Comparison of ENCODE assay signal across 14 cellular contexts in the genomic region with DNA sequence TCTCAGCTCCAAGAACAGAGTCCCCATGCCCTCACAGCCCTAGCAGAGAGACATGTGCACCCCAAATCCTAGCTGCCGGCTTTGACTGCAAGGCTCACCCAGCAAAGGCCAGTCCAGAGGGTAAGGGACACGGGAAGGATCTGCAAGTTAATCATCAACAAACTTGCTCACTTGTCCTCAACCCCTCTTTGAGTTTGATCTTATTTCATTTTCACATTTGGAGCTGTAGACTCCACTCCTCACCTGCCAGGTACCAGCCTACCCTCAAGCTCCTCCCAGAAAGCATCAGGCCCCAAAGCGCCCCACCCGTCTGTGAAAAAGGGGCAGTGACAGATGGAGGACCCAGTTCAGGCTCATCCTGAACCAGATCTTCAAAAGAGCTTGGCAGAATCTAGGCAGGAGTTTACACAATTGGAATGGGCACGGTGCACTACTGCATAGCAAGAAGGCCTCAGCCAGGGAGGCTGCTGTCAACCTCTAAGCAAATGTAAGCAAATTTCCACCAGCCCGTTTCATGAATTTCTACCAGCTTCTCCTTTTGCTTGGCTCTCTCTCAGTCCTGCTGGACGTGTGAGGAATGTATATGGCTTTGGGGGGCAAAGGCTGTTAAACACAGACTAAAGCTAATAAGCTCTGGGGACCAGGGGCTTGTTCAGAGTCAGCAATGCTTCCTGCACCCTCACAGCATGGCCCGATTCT. TPM values are rescaled to one million over a fixed set of nuclear protein-coding genes. Genes with fewer than 3 reads are reported as not detected.
DNase-seq lines count a peak whose midpoint lies in the region; ATAC-seq and TF ChIP-seq lines count a peak whose summit lies in the region.
"Had no signal": no experiment of that assay in that cellular context is flagged by ENCODE, and none has a peak within 500 bp of the region (broad histone marks: within the 10 kb centered on the region; RNA-seq: fewer than 3 reads in every experiment).

No MANE protein-coding gene starts in this region.

- H3K27ac ChIP-seq in SU-DHL-6 (ENCODE audit: low read depth, low read length) (peak overlapping the region; percentile 94), stomach (peak overlapping the region in 4 of 5 donors; percentile 86 to 94 (median 92)), suprapubic skin (no peak overlapping the region)
- H3K27ac ChIP-seq: VCaP had no signal

- no peaks in the 10 kb centered on the region for H3K27me3 Mint-ChIP-seq in activated T-cell treated with anti-CD3 and anti-CD28 coated beads, Interleukin-2, amount 50 U/mL, for 24 hours

- H3K27ac Mint-ChIP-seq in activated T-cell treated with anti-CD3 and anti-CD28 coated beads, Interleukin-2, amount 50 U/mL, for 24 hours: peak overlapping the region; percentile 73

- no peak for TF ChIP-seq POLR2A in stomach (IDR thresholded peaks at IDR 0.05)
- TF ChIP-seq POLR2A in suprapubic skin (IDR thresholded peaks at IDR 0.05): no peak

- H3F3A ChIP-seq in SU-DHL-6 (ENCODE audit: insufficient read depth): peaks cover 38% of the 10 kb centered on the region

- peak overlapping the region; percentile 38 for H3K4me3 Mint-ChIP-seq in activated T-cell treated with anti-CD3 and anti-CD28 coated beads, Interleukin-2, amount 50 U/mL, for 24 hours

- peak overlapping the region; percentile 58 for H3K4me2 ChIP-seq in SU-DHL-6 (ENCODE audit: low read depth, low read length, poor library complexity, severe bottlenecking)

- WGBS in stomach, 5 donors: 54 to 73% (median 68%) methylated on average over 8 of the region's 8 CpGs
- 79% methylated on average over 8 of the region's 8 CpGs for WGBS in suprapubic skin

- H3K27me3 ChIP-seq in SU-DHL-6 (ENCODE audit: low read length) (no peaks in the 10 kb centered on the region), stomach (no peaks in the 10 kb centered on the region), suprapubic skin (no peaks in the 10 kb centered on the region)

- peak; percentile 51 for ATAC-seq in left colon

- no peaks in the 10 kb centered on the region for H3K9me2 ChIP-seq in SU-DHL-6 (replicated peaks; ENCODE audit: insufficient read depth, low read length)

- H3K9ac ChIP-seq in SU-DHL-6 (ENCODE audit: low read length): peak overlapping the region; percentile 49; the same call in 1 of the 2 replicates

- H3K4me1 ChIP-seq in stomach (peaks cover 78 to 98% (median 95%) of the 10 kb centered on the region in 4 donors), suprapubic skin (peaks cover 93% of the 10 kb centered on the region)

- H3K4me3 ChIP-seq in SU-DHL-6 (ENCODE audit: insufficient read depth, low read length, poor library complexity, severe bottlenecking) (no peak overlapping the region), stomach (peak overlapping the region in 1 of 4 donors; percentile 37), suprapubic skin (no peak overlapping the region)
- H3K4me3 ChIP-seq: thoracic aorta had no signal

- intact Hi-C loops in left colon (cut with DNase I, micrococcal nuclease) (no loop called here), stomach (cut with DNase I; ENCODE audit: low total_unique reads) (no loop called here)

- H3K36me3 ChIP-seq in SU-DHL-6 (ENCODE audit: low read length) (0 out of 2 replicates have a peak, but pooled peaks cover 6% of the 10 kb centered on the region), stomach (peaks cover 30 to 48% (median 36%) of the 10 kb centered on the region in 4 donors), suprapubic skin (peaks cover 31% of the 10 kb centered on the region)

- TF ChIP-seq CTCF in SU-DHL-6 (IDR thresholded peaks at IDR 0.05; ENCODE audit: insufficient read depth, low read length, poor library complexity, severe bottlenecking): no peak
- no peak for TF ChIP-seq CTCF in stomach (IDR thresholded peaks at IDR 0.05)
- TF ChIP-seq CTCF in suprapubic skin (IDR thresholded peaks at IDR 0.05): no peak

- H3K9me3 ChIP-seq in SU-DHL-6 (ENCODE audit: insufficient read depth, low read length): no peaks in the 10 kb centered on the region
- no peaks in the 10 kb centered on the region for H3K9me3 ChIP-seq in stomach
- H3K9me3 ChIP-seq in suprapubic skin: no peaks in the 10 kb centered on the region
- H3K9me3 ChIP-seq: thoracic aorta had no signal

- H3K36me3 Mint-ChIP-seq in activated T-cell treated with anti-CD3 and anti-CD28 coated beads, Interleukin-2, amount 50 U/mL, for 24 hours (ENCODE audit: low read depth): peaks cover 100% of the 10 kb centered on the region

- TF ChIP-seq EP300 in stomach (IDR thresholded peaks at IDR 0.05): no peak
- no peak for TF ChIP-seq EP300 in suprapubic skin (IDR thresholded peaks at IDR 0.05)

- no peaks in the 10 kb centered on the region for H3K9me3 Mint-ChIP-seq in activated T-cell treated with anti-CD3 and anti-CD28 coated beads, Interleukin-2, amount 50 U/mL, for 24 hours

- no peak for DNase-seq in activated T-cell treated with anti-CD3 and anti-CD28 coated beads, Interleukin-2, amount 50 U/mL, for 24 hours
- no peak for DNase-seq in activated T-cell treated with anti-CD3 and anti-CD28 coated beads, Interleukin-2, amount 50 U/mL, for 1 hour
- DNase-seq in left colon (peak in 1 of 2 donors; percentile 11), stomach (no peak), suprapubic skin (ENCODE audit: low spot score in 2 of 2) (no peak), NOMO-1 treated with DMSO at 0.1 percent for 48 hours (lab: John Stamatoyannopoulos, UW; ENCODE audit: unreplicated experiment) (no peak), SK-N-DZ (ENCODE audit: low spot score) (no peak)
- DNase-seq: GDM1; NCI-H1436 treated with DMSO at 0.1 percent for 48 hours; nucleus accumbens; stimulated activated CD4-positive, alpha-beta T cell treated with anti-CD3 and anti-CD28 coated beads, Interleukin-2, amount 100 ng/mL, for 24 hours had no signal

- H3K4me1 Mint-ChIP-seq in activated T-cell treated with anti-CD3 and anti-CD28 coated beads, Interleukin-2, amount 50 U/mL, for 24 hours (ENCODE audit: low read depth): peaks cover 87% of the 10 kb centered on the region

- H3K79me2 ChIP-seq in SU-DHL-6 (ENCODE audit: insufficient read depth, low read length): peaks cover 95% of the 10 kb centered on the region

- no peak overlapping the region for H2AFZ ChIP-seq in SU-DHL-6 (ENCODE audit: low read depth, low read length, severe bottlenecking)

- H4K20me1 ChIP-seq in SU-DHL-6 (ENCODE audit: low read depth, low read length): no peaks in the 10 kb centered on the region; the same call in 1 of the 2 replicates

RNA-seq across cellular contexts. Expression of gene EHD1, which starts 5.5 kb away (rescaled TPM):
- 10 to 100 TPM; 76.1 to 91.5 TPM for total RNA-seq in left colon
- total RNA-seq in stomach: 100 to 1,000 TPM in 2 of 5 donors, 10 to 100 TPM in 3; 23.3 to 160 (median 56.2) TPM
- 10 to 100 TPM; 17.9 to 24.6 (median 19.4) TPM for polyA plus RNA-seq in stomach
- total RNA-seq in suprapubic skin: 10 to 100 TPM; 47.8 to 85.4 (median 76.8) TPM
- 28.2 TPM in 2 replicates for polyA plus RNA-seq in SK-N-DZ (2014; cell fraction: cytosol; rRNA removed)
- 8.5 and 14.2 TPM in 2 replicates for polyA plus RNA-seq in SK-N-DZ (2014; cell fraction: nucleus; rRNA removed)

RNA-seq across cellular contexts. Expression of gene CDC42BPG, which starts 28.5 kb away (rescaled TPM):
- total RNA-seq in left colon (10 to 100 TPM; 44.5 to 45.5 TPM), stomach (10 to 100 TPM; 10.3 to 66.5 (median 53.3) TPM), suprapubic skin (10 to 100 TPM; 42.2 to 64.9 (median 61.1) TPM)
- 10 to 100 TPM in 2 of 3 donors, 1 to 10 TPM in 1; 8.9 to 20.0 (median 10.9) TPM for polyA plus RNA-seq in stomach
- polyA plus RNA-seq in SK-N-DZ (2014; cell fraction: cytosol; rRNA removed): 0.17 and 0.73 TPM in 2 replicates
- polyA plus RNA-seq in SK-N-DZ (2014; cell fraction: nucleus; rRNA removed): 1.4 and 1.8 TPM in 2 replicates

RNA-seq across cellular contexts. Expression of gene ATG2A, which starts 44.1 kb away (rescaled TPM):
- 10 to 100 TPM; 25.3 to 43.4 TPM for total RNA-seq in left colon
- 10 to 100 TPM; 14.3 to 77.6 (median 46.1) TPM for total RNA-seq in stomach
- polyA plus RNA-seq in stomach: 10 to 100 TPM; 12.2 to 18.7 (median 16.3) TPM
- total RNA-seq in suprapubic skin: 10 to 100 TPM; 69.5 to 82.2 (median 76.0) TPM
- 5.0 and 5.6 TPM in 2 replicates for polyA plus RNA-seq in SK-N-DZ (2014; cell fraction: cytosol; rRNA removed)
- polyA plus RNA-seq in SK-N-DZ (2014; cell fraction: nucleus; rRNA removed): 18.2 and 29.8 TPM in 2 replicates

RNA-seq across cellular contexts. Expression of gene PPP2R5B, which starts 51.5 kb away (rescaled TPM):
- total RNA-seq in left colon (10 to 100 TPM; 25.1 to 39.6 TPM), stomach (10 to 100 TPM in 4 of 5 donors, 1 to 10 TPM in 1; 6.6 to 75.6 (median 25.7) TPM), suprapubic skin (10 to 100 TPM; 20.1 to 38.3 (median 27.3) TPM)
- polyA plus RNA-seq in stomach: 10 to 100 TPM in 2 of 3 donors, 1 to 10 TPM in 1; 9.8 to 13.8 (median 12.3) TPM
- 4.8 and 5.5 TPM in 2 replicates for polyA plus RNA-seq in SK-N-DZ (2014; cell fraction: cytosol; rRNA removed)
- 10.7 and 18.2 TPM in 2 replicates for polyA plus RNA-seq in SK-N-DZ (2014; cell fraction: nucleus; rRNA removed)
